8 cellular contexts compared by ENCODE assay signal in genomic region chr9:120875954-120876841, GRCh38.
A peak's percentile ranks its signal among the peaks of the same experiment; 100 is the strongest.
DNase-seq lines count a peak whose midpoint lies in the region; ATAC-seq and TF ChIP-seq lines count a peak whose summit lies in the region.

No MANE protein-coding gene starts in this region.

- CTCF ChIA-PET in AG04449 (lab: Yijun Ruan, JAX): interaction anchor here (1.3 kb wide), 1 partner anchor 10 kb away, joined by 3 read pairs; no protein-coding TSS in a partner anchor

- peak; percentile 15 for TF ChIP-seq CTCF in AG04449 (IDR thresholded peaks at IDR 0.05; ENCODE audit: insufficient read depth, low read length, missing control alignments)

- POLR2A ChIA-PET in AG04449 (lab: Yijun Ruan, JAX): interaction anchor here (0.6 kb wide), 1 partner anchor 85 kb away, joined by 3 read pairs; no protein-coding TSS in a partner anchor

- DNase-seq in AG04449 (ENCODE audit: low read depth, low spot score) (peak; percentile 19), NCI-H2227 treated with DMSO at 0.1 percent for 48 hours (lab: John Stamatoyannopoulos, UW) (peak; percentile 44), cerebellar nuclear complex (lab: John Stamatoyannopoulos, UW) (peak; percentile 30 to 61), kidney tubule cell (ENCODE audit: low spot score) (peak; percentile 96)
- peak; percentile 56 for DNase-seq in activated CD4-positive, CD25-positive, alpha-beta regulatory T cell treated with anti-CD3 and anti-CD28 coated beads, Interleukin-2, amount 50 U/mL, for 16 hours (ENCODE audit: low read depth, low spot score)
- peak; percentile 80 to 86 for DNase-seq in stimulated activated CD4-positive, alpha-beta T cell treated with anti-CD3 and anti-CD28 coated beads, Interleukin-15, amount 100 ng/mL, for 48 hours (ENCODE audit: low read depth in 2 of 2)

- peak overlapping the region; percentile 67 for H3K4me3 ChIP-seq in AG04449 (ENCODE audit: low read depth, low read length)

- peak; percentile 65 for ATAC-seq in GM18867 (IDR thresholded peaks at IDR 0.05; ENCODE audit: unreplicated experiment)
- peak; percentile 46 for ATAC-seq in HG03097 (IDR thresholded peaks at IDR 0.05; ENCODE audit: low FRiP score, unreplicated experiment)

Comparison
In these comparisons a context has a peak if more than half of its experiments do, and no peak if none do; other contexts are left out.
1. Peak in every context shown above with its lines: DNase-seq, ATAC-seq and H3K4me3 ChIP-seq.
2. DNase-seq: peak in every context shown above with its lines; median percentile 96 in kidney tubule cell; 83 in stimulated activated CD4-positive, alpha-beta T cell treated with anti-CD3 and anti-CD28 coated beads, Interleukin-15, amount 100 ng/mL, for 48 hours; 56 in activated CD4-positive, CD25-positive, alpha-beta regulatory T cell treated with anti-CD3 and anti-CD28 coated beads, Interleukin-2, amount 50 U/mL, for 16 hours; 46 in cerebellar nuclear complex; 44 in NCI-H2227 treated with DMSO at 0.1 percent for 48 hours; 19 in AG04449.